Comparison of ENCODE assay signal across 30 cellular contexts in genomic region chr4:125551967-125552366, GRCh38.
"Had no signal": no experiment of that assay in that cellular context is flagged by ENCODE, and none has a peak within 500 bp of the region (broad histone marks: within the 10 kb centered on the region; RNA-seq: fewer than 3 reads in every experiment).

No MANE protein-coding gene starts in this region.

- H3K27ac Mint-ChIP-seq: activated CD4-positive, alpha-beta memory T cell treated with anti-CD3 and anti-CD28 coated beads, Interleukin-2, amount 10 ng/mL, durations not matched to agents 7 days and 5 days; activated CD4-positive, alpha-beta T cell treated with anti-CD3 and anti-CD28 coated beads, Interleukin-2, amount 10 ng/mL, durations not matched to agents 7 days and 5 days; activated naive CD4-positive, alpha-beta T cell treated with anti-CD3 and anti-CD28 coated beads, Interleukin-2, amount 10 ng/mL, durations not matched to agents 7 days and 5 days; activated naive CD4-positive, alpha-beta T cell treated with anti-CD3 and anti-CD28 coated beads, Interleukin-2, amount 50 U/mL, for 72 hours; activated naive CD8-positive, alpha-beta T cell treated with anti-CD3 and anti-CD28 coated beads, Interleukin-2, amount 10 ng/mL, durations not matched to agents 7 days and 5 days; activated T-cell treated with anti-CD3 and anti-CD28 coated beads, Interleukin-2, amount 50 U/mL, for 24 hours; activated T-cell treated with anti-CD3 and anti-CD28 coated beads, Interleukin-2, amount 50 U/mL, for 72 hours; brain; WTC11 had no signal

- H3K36me3 ChIP-seq: ascending aorta, breast epithelium, cardiac muscle cell, colonic mucosa, esophagus squamous epithelium, gastroesophageal sphincter had no signal

- H3K4me3 ChIP-seq: ascending aorta, breast epithelium, cardiac muscle cell, colonic mucosa, esophagus squamous epithelium, gastroesophageal sphincter had no signal

- H3K4me3 Mint-ChIP-seq: activated CD4-positive, alpha-beta memory T cell treated with anti-CD3 and anti-CD28 coated beads, Interleukin-2, amount 10 ng/mL, durations not matched to agents 7 days and 5 days; activated CD4-positive, alpha-beta T cell treated with anti-CD3 and anti-CD28 coated beads, Interleukin-2, amount 10 ng/mL, durations not matched to agents 7 days and 5 days; activated naive CD4-positive, alpha-beta T cell treated with anti-CD3 and anti-CD28 coated beads, Interleukin-2, amount 10 ng/mL, durations not matched to agents 7 days and 5 days; activated naive CD8-positive, alpha-beta T cell treated with anti-CD3 and anti-CD28 coated beads, Interleukin-2, amount 10 ng/mL, durations not matched to agents 7 days and 5 days; activated T-cell treated with anti-CD3 and anti-CD28 coated beads, Interleukin-2, amount 50 U/mL, for 24 hours; activated T-cell treated with anti-CD3 and anti-CD28 coated beads, Interleukin-2, amount 50 U/mL, for 72 hours; brain; WTC11 had no signal

- H3K27me3 ChIP-seq: ascending aorta, breast epithelium, cardiac muscle cell, colonic mucosa, esophagus squamous epithelium, gastroesophageal sphincter had no signal

- H3K4me1 ChIP-seq: ascending aorta, breast epithelium, colonic mucosa, esophagus squamous epithelium, gastroesophageal sphincter had no signal

- ATAC-seq: activated naive CD4-positive, alpha-beta T cell treated with anti-CD3 and anti-CD28 coated beads, Interleukin-2, amount 50 U/mL, for 72 hours; activated T-cell treated with anti-CD3 and anti-CD28 coated beads, Interleukin-2, amount 50 U/mL, for 72 hours; gastroesophageal sphincter; WTC11 had no signal

- H3K27ac ChIP-seq: ascending aorta, breast epithelium, cardiac muscle cell, colonic mucosa, epithelial cell of prostate, esophagus squamous epithelium, gastroesophageal sphincter had no signal

- DNase-seq: activated CD4-positive, alpha-beta memory T cell treated with anti-CD3 and anti-CD28 coated beads, Interleukin-2, amount 10 ng/mL, durations not matched to agents 7 days and 5 days; activated CD4-positive, alpha-beta T cell treated with anti-CD3 and anti-CD28 coated beads for 1 hour; activated CD4-positive, alpha-beta T cell treated with anti-CD3 and anti-CD28 coated beads for 4 hours; activated CD4-positive, alpha-beta T cell treated with anti-CD3 and anti-CD28 coated beads, Interleukin-2, amount 10 ng/mL, durations not matched to agents 7 days and 5 days; activated CD4-positive, alpha-beta T cell treated with anti-CD3 and anti-CD28 coated beads, Interleukin-2, amount 50 U/mL, for 4 hours; activated CD8-positive, alpha-beta memory T cell treated with anti-CD3 and anti-CD28 coated beads, Interleukin-2, amount 50 U/mL, for 48 hours; activated gamma-delta T cell; activated naive CD4-positive, alpha-beta T cell; activated naive CD4-positive, alpha-beta T cell treated with anti-CD3 and anti-CD28 coated beads, Interleukin-2, amount 10 ng/mL, durations not matched to agents 7 days and 5 days; activated naive CD8-positive, alpha-beta T cell treated with anti-CD3 and anti-CD28 coated beads, Interleukin-2, amount 10 ng/mL, durations not matched to agents 7 days and 5 days; activated T-cell treated with anti-CD3 and anti-CD28 coated beads for 4 hours; activated T-cell treated with anti-CD3 and anti-CD28 coated beads, Interleukin-2, amount 50 U/mL, for 24 hours; activated T-cell treated with anti-CD3 and anti-CD28 coated beads, Interleukin-2, amount 50 U/mL, for 72 hours; central memory CD4-positive, alpha-beta T cell; cerebellar nuclear complex; colonic mucosa; effector CD8-positive, alpha-beta T cell; esophagus squamous epithelium; foreskin melanocyte; T-helper 2 cell had no signal

- H3K27me3 Mint-ChIP-seq: activated CD4-positive, alpha-beta memory T cell treated with anti-CD3 and anti-CD28 coated beads, Interleukin-2, amount 10 ng/mL, durations not matched to agents 7 days and 5 days; activated CD4-positive, alpha-beta T cell treated with anti-CD3 and anti-CD28 coated beads, Interleukin-2, amount 10 ng/mL, durations not matched to agents 7 days and 5 days; activated naive CD4-positive, alpha-beta T cell treated with anti-CD3 and anti-CD28 coated beads, Interleukin-2, amount 10 ng/mL, durations not matched to agents 7 days and 5 days; activated naive CD8-positive, alpha-beta T cell treated with anti-CD3 and anti-CD28 coated beads, Interleukin-2, amount 10 ng/mL, durations not matched to agents 7 days and 5 days; activated T-cell treated with anti-CD3 and anti-CD28 coated beads, Interleukin-2, amount 50 U/mL, for 24 hours; brain had no signal

- H3K36me3 Mint-ChIP-seq: activated naive CD4-positive, alpha-beta T cell treated with anti-CD3 and anti-CD28 coated beads, Interleukin-2, amount 10 ng/mL, durations not matched to agents 7 days and 5 days; activated naive CD8-positive, alpha-beta T cell treated with anti-CD3 and anti-CD28 coated beads, Interleukin-2, amount 10 ng/mL, durations not matched to agents 7 days and 5 days; brain had no signal

- H3K9me3 Mint-ChIP-seq: activated CD4-positive, alpha-beta memory T cell treated with anti-CD3 and anti-CD28 coated beads, Interleukin-2, amount 10 ng/mL, durations not matched to agents 7 days and 5 days; activated naive CD8-positive, alpha-beta T cell treated with anti-CD3 and anti-CD28 coated beads, Interleukin-2, amount 10 ng/mL, durations not matched to agents 7 days and 5 days had no signal

- H3K4me1 Mint-ChIP-seq: activated CD4-positive, alpha-beta memory T cell treated with anti-CD3 and anti-CD28 coated beads, Interleukin-2, amount 10 ng/mL, durations not matched to agents 7 days and 5 days; activated CD4-positive, alpha-beta T cell treated with anti-CD3 and anti-CD28 coated beads, Interleukin-2, amount 10 ng/mL, durations not matched to agents 7 days and 5 days; activated naive CD4-positive, alpha-beta T cell treated with anti-CD3 and anti-CD28 coated beads, Interleukin-2, amount 10 ng/mL, durations not matched to agents 7 days and 5 days; activated naive CD8-positive, alpha-beta T cell treated with anti-CD3 and anti-CD28 coated beads, Interleukin-2, amount 10 ng/mL, durations not matched to agents 7 days and 5 days; brain; WTC11 had no signal

- H3K9me3 ChIP-seq: ascending aorta, colonic mucosa, esophagus squamous epithelium, gastroesophageal sphincter had no signal

- FAIRE-seq: endometrium, endothelial cell of umbilical vein had no signal
